27 cellular contexts compared by ENCODE assay signal in the genomic region with DNA sequence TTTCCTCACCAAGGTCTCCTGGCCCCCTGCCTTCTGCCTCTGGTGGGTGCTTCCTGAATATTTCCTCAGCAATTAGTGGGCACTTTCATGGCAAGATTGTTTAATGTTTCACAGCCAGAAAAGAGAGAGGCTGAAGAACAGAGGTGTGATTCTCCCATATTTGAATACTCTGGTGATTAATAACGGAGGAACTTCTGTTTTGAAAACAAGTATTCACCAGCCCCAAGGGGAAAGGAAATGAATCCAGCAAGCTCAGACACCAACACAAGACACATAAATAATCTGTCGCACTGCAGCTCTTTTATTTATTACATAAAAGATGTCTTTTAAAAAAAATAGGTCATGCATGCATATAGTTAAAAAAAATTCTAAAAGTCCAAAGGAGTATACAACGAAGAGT. TPM values are rescaled to one million over a fixed set of nuclear protein-coding genes. Genes with fewer than 3 reads are reported as not detected.
A peak's percentile ranks its signal among the peaks of the same experiment; 100 is the strongest.
DNase-seq lines count a peak whose midpoint lies in the region; ATAC-seq, FAIRE-seq and TF ChIP-seq lines count a peak whose summit lies in the region.
"Had no signal": no experiment of that assay in that cellular context is flagged by ENCODE, and none has a peak within 500 bp of the region (broad histone marks: within the 10 kb centered on the region; RNA-seq: fewer than 3 reads in every experiment).

No MANE protein-coding gene starts in this region.

- no peaks in the 10 kb centered on the region for H3K27me3 Mint-ChIP-seq in brain

- H3K27ac ChIP-seq in esophagus muscularis mucosa (replicated peaks in 1 of 4) (peak overlapping the region; percentile 76 to 90 (median 80)), keratinocyte (ENCODE audit: control insufficient read depth, insufficient read depth, low read length) (peak overlapping the region; percentile 23), sigmoid colon (peak overlapping the region; percentile 69 to 85 (median 76))
- H3K27ac ChIP-seq: PC-9, SJSA1 had no signal

- TF ChIP-seq EP300 in esophagus muscularis mucosa (IDR thresholded peaks at IDR 0.05) (no peak), sigmoid colon (IDR thresholded peaks at IDR 0.05) (no peak)

- peaks cover 0 to 3% (median 0%) of the 10 kb centered on the region in 5 experiments for H3K9me3 Mint-ChIP-seq in brain

- TF ChIP-seq POLR2A in esophagus muscularis mucosa (IDR thresholded peaks at IDR 0.05; ENCODE audit: low read depth) (no peak), sigmoid colon (IDR thresholded peaks at IDR 0.05) (no peak)

- H3K4me3 Mint-ChIP-seq in brain = no peak overlapping the region

- FAIRE-seq in keratinocyte (lab: Jason Lieb, UNC) = peak; percentile 51
- FAIRE-seq: G401.6, K562 had no signal

- H3K9me1 ChIP-seq in keratinocyte (ENCODE audit: control insufficient read depth, extremely low read depth, insufficient read depth, low read length) = no peaks in the 10 kb centered on the region

- intact Hi-C loops in esophagus muscularis mucosa (cut with DNase I) = no loop called here
- intact Hi-C loops in sigmoid colon (cut with DNase I) = no loop called here

- DNase-seq in esophagus muscularis mucosa (ENCODE audit: extremely low spot score) (no peak), keratinocyte (ENCODE audit: low read depth, low spot score) (no peak), sigmoid colon (no peak), NCI-H1048 (lab: John Stamatoyannopoulos, UW) (no peak)
- DNase-seq: C1 segment of cervical spinal cord; Caco-2; CD4-positive, alpha-beta memory T cell; GOT3; HCEC 1CT; Kasumi-1; MV-4-11; NCI-H1105 treated with DMSO at 0.1 percent for 48 hours; NCI-H146; NCI-H1930; NCI-H2107; NCI-H524; NCI-H748 treated with DMSO at 0.1 percent for 48 hours; NK-92 treated with Interleukin-12 subunit alpha and Interleukin-12 subunit beta, amount 100 ng/mL, for 24 hours; PC-9; Right ventricle myocardium superior; RPMI8226 had no signal

- H3K79me2 ChIP-seq in keratinocyte (ENCODE audit: control insufficient read depth, insufficient read depth, low read length) = no peaks in the 10 kb centered on the region

- ATAC-seq in GM19324 (IDR thresholded peaks at IDR 0.05; ENCODE audit: low FRiP score, unreplicated experiment) = no peak
- ATAC-seq in HG03342 (IDR thresholded peaks at IDR 0.05; ENCODE audit: unreplicated experiment) = no peak
- ATAC-seq: K562 had no signal

- peak overlapping the region; percentile 17 for H3K9ac ChIP-seq in keratinocyte (ENCODE audit: control insufficient read depth, extremely low read depth, insufficient read depth, low read length)

- peak overlapping the region in 3 of 5 experiments; percentile 31 to 74 (median 65) for H3K27ac Mint-ChIP-seq in brain

- H2AFZ ChIP-seq in keratinocyte (ENCODE audit: control insufficient read depth, low read length) = peak overlapping the region; percentile 72
- H2AFZ ChIP-seq: PC-9 had no signal

- H3K4me3 ChIP-seq in esophagus muscularis mucosa (no peak overlapping the region), keratinocyte (ENCODE audit: control insufficient read depth in 2 of 3, extremely low read depth in 1 of 3, insufficient read depth in 2 of 3, low read depth in 1 of 3, low read length in 3 of 3) (no peak overlapping the region), sigmoid colon (no peak overlapping the region)
- H3K4me3 ChIP-seq: K562, PC-9, SJSA1 had no signal

- dilution Hi-C loops in keratinocyte (cut with MboI; ENCODE audit: extremely low pct_ligation_motif_present, low sequenced_read_pairs) = no loop called here

- H3K4me1 ChIP-seq in esophagus muscularis mucosa (peaks cover 32 to 57% (median 50%) of the 10 kb centered on the region in 4 donors), keratinocyte (ENCODE audit: control insufficient read depth, extremely low read depth, insufficient read depth, low read length) (peaks cover 18% of the 10 kb centered on the region), sigmoid colon (peaks cover 0 to 45% (median 37%) of the 10 kb centered on the region in 4 donors)
- H3K4me1 ChIP-seq: SJSA1 had no signal

- no peaks in the 10 kb centered on the region for H3K9me3 ChIP-seq in esophagus muscularis mucosa
- no peaks in the 10 kb centered on the region for H3K9me3 ChIP-seq in keratinocyte (ENCODE audit: control insufficient read depth, low read depth, low read length)
- no peaks in the 10 kb centered on the region for H3K9me3 ChIP-seq in sigmoid colon
- H3K9me3 ChIP-seq: Caco-2, SJSA1 had no signal

- H3K36me3 ChIP-seq in esophagus muscularis mucosa (peaks cover 0 to 3% (median 1%) of the 10 kb centered on the region in 4 donors), keratinocyte (ENCODE audit: control insufficient read depth in 2 of 2, extremely low read depth in 1 of 2, insufficient read depth in 2 of 2, low read length in 2 of 2) (no peaks in the 10 kb centered on the region), sigmoid colon (peaks cover 0 to 7% (median 3%) of the 10 kb centered on the region in 4 donors)
- H3K36me3 ChIP-seq: SJSA1 had no signal

- TF ChIP-seq CTCF in brain (conservative IDR thresholded peaks at IDR 0.05) (no peak), esophagus muscularis mucosa (IDR thresholded peaks at IDR 0.05) (no peak), keratinocyte (optimal IDR thresholded peaks at IDR 0.05 in 1 of 3, IDR thresholded peaks at IDR 0.05 in 1 of 3, conservative IDR thresholded peaks at IDR 0.05 in 1 of 3; ENCODE audit: extremely low read depth in 1 of 3, insufficient read depth in 2 of 3, low read length in 3 of 3) (no peak), sigmoid colon (IDR thresholded peaks at IDR 0.05) (no peak)

- H3K36me3 Mint-ChIP-seq in brain = peaks cover 53% of the 10 kb centered on the region
- H3K36me3 Mint-ChIP-seq: CD4-positive, alpha-beta memory T cell had no signal

- peak overlapping the region; percentile 49 for H3K4me2 ChIP-seq in keratinocyte (ENCODE audit: control insufficient read depth, extremely low read depth, insufficient read depth, low read depth, low read length)
- H3K4me2 ChIP-seq: PC-9 had no signal

- no peaks in the 10 kb centered on the region for H4K20me1 ChIP-seq in keratinocyte (ENCODE audit: control insufficient read depth, extremely low read depth, insufficient read depth, low read length)

- 32% methylated on average over 3 of the region's 3 CpGs for WGBS in esophagus muscularis mucosa
- WGBS in sigmoid colon, 2 donors = 77 to 78% methylated on average over 3 of the region's 3 CpGs

- H3K4me1 Mint-ChIP-seq in brain = peaks cover 15% of the 10 kb centered on the region
- H3K4me1 Mint-ChIP-seq: CD4-positive, alpha-beta memory T cell had no signal

- H3K27me3 ChIP-seq in esophagus muscularis mucosa (no peaks in the 10 kb centered on the region), keratinocyte (ENCODE audit: control insufficient read depth, extremely low read depth, insufficient read depth, low read length) (no peaks in the 10 kb centered on the region), sigmoid colon (no peaks in the 10 kb centered on the region)

RNA-seq across cellular contexts. Expression of a gene that starts 57.7 kb away (rescaled TPM):
- 16.4 TPM for polyA plus RNA-seq in brain (ENCODE audit: insufficient read depth, low read depth, low replicate concordance)
- total RNA-seq in esophagus muscularis mucosa = 10 to 100 TPM; 28.0 to 37.8 (median 32.4) TPM
- polyA plus RNA-seq in keratinocyte = 65.3 to 76.4 TPM (median 71.9 TPM) in 3 replicates
- 10.8 TPM for polyA plus RNA-seq in keratinocyte (2011; ENCODE audit: low read depth)
- 50.9 and 76.6 TPM in 2 replicates for polyA plus RNA-seq in keratinocyte (2011; cell fraction: cytosol; rRNA removed)
- polyA plus RNA-seq in keratinocyte (2011; cell fraction: nucleus; rRNA removed) = 46.7 and 47.5 TPM in 2 replicates
- 18.7 and 41.6 TPM in 2 replicates for polyA plus RNA-seq in keratinocyte (2012; ENCODE audit: low replicate concordance)
- polyA minus RNA-seq in keratinocyte = 23.8 to 48.2 TPM (median 25.5 TPM) in 3 replicates
- polyA minus RNA-seq in keratinocyte (2011; cell fraction: cytosol; rRNA and poly(A)+ RNA removed) = 12.5 TPM
- polyA minus RNA-seq in keratinocyte (2011; cell fraction: nucleus; rRNA and poly(A)+ RNA removed) = 14.4 and 23.8 TPM in 2 replicates
- total RNA-seq in sigmoid colon = 10 to 100 TPM; 17.7 to 31.4 (median 27.7) TPM
- polyA plus RNA-seq in sigmoid colon = 10 to 100 TPM; 47.4 to 89.5 (median 68.2) TPM

Comparison
In these comparisons a context has a peak if more than half of its experiments do, and no peak if none do; other contexts are left out.
1. H3K27ac ChIP-seq: peak in every context shown above with its lines; median percentile 80 in esophagus muscularis mucosa; 76 in sigmoid colon; 23 in keratinocyte.